ENCODE assay signal across 19 cellular contexts in genomic region chr3:39757312-39757711, GRCh38. TPM values are rescaled to one million over a fixed set of nuclear protein-coding genes. Genes with fewer than 3 reads are reported as not detected.
DNase-seq lines count a peak whose midpoint lies in the region; FAIRE-seq and TF ChIP-seq lines count a peak whose summit lies in the region.
"Had no signal": no experiment of that assay in that cellular context is flagged by ENCODE, and none has a peak within 500 bp of the region (broad histone marks: within the 10 kb centered on the region; RNA-seq: fewer than 3 reads in every experiment).

No MANE protein-coding gene starts in this region.

- no peak for FAIRE-seq in kidney (lab: Jason Lieb, UNC)
- FAIRE-seq: GM12892 had no signal

- TF ChIP-seq CTCF in kidney (IDR thresholded peaks at IDR 0.05; ENCODE audit: borderline replicate concordance, extremely low read depth, insufficient read depth), result no peak

- peak; percentile 2 for DNase-seq in A172 (ENCODE audit: low spot score)
- DNase-seq in HT1080 (ENCODE audit: low read depth), result peak; percentile 63
- DNase-seq in dermis blood vessel endothelial cell, result peak; percentile 91
- peak; percentile 73 for DNase-seq in glomerular endothelial cell (ENCODE audit: extremely low read depth, low read depth, low spot score)
- no peak for DNase-seq in kidney
- DNase-seq in NCI-H748 treated with DMSO at 0.1 percent for 48 hours (lab: John Stamatoyannopoulos, UW), result no peak
- DNase-seq in HuH-7.5 (ENCODE audit: low spot score), result no peak
- DNase-seq in NCI-H526 (lab: John Stamatoyannopoulos, UW), result no peak
- DNase-seq: 8988T; C1 segment of cervical spinal cord; Calu3; CD4-positive, alpha-beta T cell; DMS 273 treated with DMSO at 0.1 percent for 48 hours; DMS79; GDM1; GOT3; H9; IMR-90 had no signal

- no peak overlapping the region for H3K27ac ChIP-seq in kidney (ENCODE audit: low read depth in 2 of 2, low read length in 2 of 2)

- no peaks in the 10 kb centered on the region for H3K36me3 ChIP-seq in kidney (ENCODE audit: control insufficient read depth in 1 of 2, insufficient read depth in 2 of 2, low read length in 2 of 2)

- H3K9me3 ChIP-seq in kidney (ENCODE audit: control insufficient read depth in 1 of 2, low read length in 2 of 2), result no peaks in the 10 kb centered on the region

- peaks cover 0 to under 1% of the 10 kb centered on the region in 2 donors for H3K4me1 ChIP-seq in kidney (ENCODE audit: control insufficient read depth in 1 of 2, insufficient read depth in 1 of 2, low read depth in 1 of 2, low read length in 2 of 2)

- intact Hi-C loops in kidney (cut with DNase I), result no loop called here

- H3K9ac ChIP-seq in kidney (ENCODE audit: low read length in 2 of 2), result no peak overlapping the region

- no peak overlapping the region for H3K4me3 ChIP-seq in kidney (ENCODE audit: low read length in 2 of 2)

RNA-seq across cellular contexts. Expression of gene MYRIP, which starts 52.1 kb away (rescaled TPM):
- total RNA-seq in A172 (2014; rRNA removed; shearing (Covaris generic)), result not detected in 2 replicates
- 0.10 and 0.48 TPM in 2 replicates for total RNA-seq in HT1080 (2014; rRNA removed; shearing (Covaris generic))
- polyA plus RNA-seq in HT1080 (2015; cell fraction: cytosol; rRNA removed), result 0.15 and 0.16 TPM in 2 replicates
- 0.14 and 0.17 TPM in 2 replicates for polyA plus RNA-seq in HT1080 (2015; cell fraction: nucleus; rRNA removed)
- total RNA-seq in dermis blood vessel endothelial cell (30.0 and 32.2 TPM in 2 replicates), glomerular endothelial cell (1.9 and 2.3 TPM in 2 replicates), kidney (6.6 TPM)
- polyA plus RNA-seq in kidney (ENCODE audit: insufficient read depth, low read depth, low replicate concordance), result 0.92 TPM
- total RNA-seq: CD4-positive, alpha-beta T cell; IMR-90 had no signal
- polyA plus RNA-seq: IMR-90 had no signal

Comparison
In these comparisons a context has a peak if more than half of its experiments do, and no peak if none do; other contexts are left out.
1. DNase-seq: peak in A172 (single experiment), HT1080 (single experiment), dermis blood vessel endothelial cell (single experiment) and glomerular endothelial cell (single experiment); none in kidney (single experiment), NCI-H748 treated with DMSO at 0.1 percent for 48 hours (single experiment), HuH-7.5 (single experiment) and NCI-H526 (0 of 2).